ENCODE assay signal across 10 cellular contexts in genomic region chr21:32456497-32456918, GRCh38. TPM values are rescaled to one million over a fixed set of nuclear protein-coding genes. Genes with fewer than 3 reads are reported as not detected.
DNase-seq lines count a peak whose midpoint lies in the region; ATAC-seq and TF ChIP-seq lines count a peak whose summit lies in the region.
"Had no signal": no experiment of that assay in that cellular context is flagged by ENCODE, and none has a peak within 500 bp of the region (broad histone marks: within the 10 kb centered on the region; RNA-seq: fewer than 3 reads in every experiment).

No MANE protein-coding gene starts in this region.

- peak overlapping the region; percentile 47 for H3K4me2 ChIP-seq in skeletal muscle satellite cell (ENCODE audit: low read length)

- WGBS in heart right ventricle, 2 donors, result 49 to 71% methylated on average over 6 of the region's 6 CpGs

- DNase-seq in GM04503 (ENCODE audit: low read depth) (peak; percentile 47), astrocyte of the hippocampus (ENCODE audit: low read depth, low spot score) (peak; percentile 69), heart right ventricle (no peak), islet precursor cell (no peak), NCI-H2029 treated with DMSO at 0.1 percent for 48 hours (lab: John Stamatoyannopoulos, UW) (no peak)
- DNase-seq: NCI-H2227 treated with DMSO at 0.1 percent for 48 hours had no signal

- H3K4me3 ChIP-seq in heart right ventricle, result no peak overlapping the region
- no peak overlapping the region for H3K4me3 ChIP-seq in skeletal muscle satellite cell (ENCODE audit: low read length)

- H3K4me1 ChIP-seq in heart right ventricle (peaks cover 18 to 45% (median 30%) of the 10 kb centered on the region in 9 donors), skeletal muscle satellite cell (ENCODE audit: control insufficient read depth, insufficient read depth, low read length) (peaks cover 23% of the 10 kb centered on the region)

- H3K36me3 ChIP-seq in heart right ventricle, result peaks cover 0 to 73% (median 23%) of the 10 kb centered on the region in 9 donors
- H3K36me3 ChIP-seq in skeletal muscle satellite cell (ENCODE audit: insufficient read depth, low read length), result peaks cover 7% of the 10 kb centered on the region
- H3K36me3 ChIP-seq: neutrophil had no signal

- no peak for TF ChIP-seq CTCF in heart right ventricle (IDR thresholded peaks at IDR 0.05)

- intact Hi-C loops in heart right ventricle (cut with DNase I), result loop anchor here in 6 of 10 donors (5.0 kb wide), 3 partner anchors 34 to 44 kb away; partner anchors contain the start of gene EVA1C (in 3 of the 6)

- no peaks in the 10 kb centered on the region for H3K27me3 ChIP-seq in heart right ventricle
- H3K27me3 ChIP-seq in skeletal muscle satellite cell (ENCODE audit: control insufficient read depth, insufficient read depth, low read length), result no peaks in the 10 kb centered on the region
- H3K27me3 ChIP-seq: neutrophil had no signal

- H3K9me3 ChIP-seq in heart right ventricle (no peaks in the 10 kb centered on the region), skeletal muscle satellite cell (replicated peaks; ENCODE audit: low read length) (no peaks in the 10 kb centered on the region)
- H3K9me3 ChIP-seq: neutrophil had no signal

- ATAC-seq in heart right ventricle (peak; percentile 14 to 85 (median 56)), GM18498 (IDR thresholded peaks at IDR 0.05; ENCODE audit: unreplicated experiment) (no peak), HG02885 (IDR thresholded peaks at IDR 0.05; ENCODE audit: poor library complexity, unreplicated experiment) (no peak)

- peak overlapping the region; percentile 47 for H3K9ac ChIP-seq in skeletal muscle satellite cell (ENCODE audit: low read depth, low read length)

- peak overlapping the region; percentile 19 to 83 (median 64) for H3K27ac ChIP-seq in heart right ventricle
- H3K27ac ChIP-seq: neutrophil had no signal

RNA-seq across cellular contexts. Expression of gene EVA1C, which starts 44.0 kb away (rescaled TPM):
- total RNA-seq in heart right ventricle, result 10 to 100 TPM; 12.1 to 34.9 (median 13.9) TPM
- 10 to 100 TPM; 30.1 to 42.9 TPM for polyA plus RNA-seq in heart right ventricle
- total RNA-seq in skeletal muscle satellite cell (2012; rRNA removed), result 5.9 and 7.6 TPM in 2 replicates

Comparison
In these comparisons a context has a peak if more than half of its experiments do, and no peak if none do; other contexts are left out.
1. DNase-seq: peak in GM04503 (single experiment) and astrocyte of the hippocampus (single experiment); none in heart right ventricle (0 of 2), islet precursor cell (single experiment) and NCI-H2029 treated with DMSO at 0.1 percent for 48 hours (single experiment).
2. ATAC-seq: peak in heart right ventricle (8 of 8); none in GM18498 (single experiment) and HG02885 (single experiment).